In the genomic region with DNA sequence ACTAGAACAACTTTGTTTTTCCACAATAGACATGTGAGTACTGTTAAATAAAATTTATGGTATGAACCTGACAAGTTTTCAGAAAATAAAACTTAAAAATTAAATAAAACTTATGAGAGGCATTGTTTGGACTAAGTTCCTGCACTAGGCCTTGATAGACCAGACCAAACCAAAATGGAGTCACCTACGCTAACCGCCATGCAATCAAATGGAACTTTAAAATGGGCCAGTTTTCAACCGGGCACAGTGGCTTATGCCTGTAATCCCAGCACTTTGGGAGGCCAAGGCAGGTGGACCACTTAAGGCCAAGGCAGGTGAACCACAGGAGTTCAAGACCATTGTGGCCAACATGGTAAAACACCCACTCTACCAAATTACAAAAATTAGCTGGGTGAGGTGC, we compare ENCODE assay signal across 1 cellular context.
TF ChIP-seq lines count a peak whose summit lies in the region.

No MANE protein-coding gene starts in this region.

TF ChIP-seq in K562, 482 proteins besides CTCF, POLR2A, EP300 and RAD21 (continued from another document and continues in another):
- TF ChIP-seq, protein P1, sequence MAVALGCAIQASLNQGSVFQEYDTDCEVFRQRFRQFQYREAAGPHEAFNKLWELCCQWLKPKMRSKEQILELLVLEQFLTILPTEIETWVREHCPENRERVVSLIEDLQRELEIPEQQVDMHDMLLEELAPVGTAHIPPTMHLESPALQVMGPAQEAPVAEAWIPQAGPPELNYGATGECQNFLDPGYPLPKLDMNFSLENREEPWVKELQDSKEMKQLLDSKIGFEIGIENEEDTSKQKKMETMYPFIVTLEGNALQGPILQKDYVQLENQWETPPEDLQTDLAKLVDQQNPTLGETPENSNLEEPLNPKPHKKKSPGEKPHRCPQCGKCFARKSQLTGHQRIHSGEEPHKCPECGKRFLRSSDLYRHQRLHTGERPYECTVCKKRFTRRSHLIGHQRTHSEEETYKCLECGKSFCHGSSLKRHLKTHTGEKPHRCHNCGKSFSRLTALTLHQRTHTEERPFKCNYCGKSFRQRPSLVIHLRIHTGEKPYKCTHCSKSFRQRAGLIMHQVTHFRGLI (CRISPR knock-in tag; IDR thresholded peaks at IDR 0.05) = no peak
- TF ChIP-seq ASH1L (IDR thresholded peaks at IDR 0.05; ENCODE audit: borderline replicate concordance, low read depth, partially characterized antibody) (no peak), MTA3 (IDR thresholded peaks at IDR 0.05; ENCODE audit: borderline replicate concordance) (no peak), NR2C1 (IDR thresholded peaks at IDR 0.05) (no peak), NR2C1 (tag; IDR thresholded peaks at IDR 0.05) (peak; percentile 79), NCOA6 (IDR thresholded peaks at IDR 0.05) (no peak), KLF6 (CRISPR knock-in tag; IDR thresholded peaks at IDR 0.05; ENCODE audit: borderline replicate concordance) (no peak; the same call in 1 of the 2 replicates), TBP (optimal IDR thresholded peaks at IDR 0.05; ENCODE audit: low read depth, low read length) (no peak), GATAD2A (IDR thresholded peaks at IDR 0.05) (no peak), HDAC3 (IDR thresholded peaks at IDR 0.05; ENCODE audit: borderline replicate concordance, partially characterized antibody) (no peak), FOXJ2 (tag; IDR thresholded peaks at IDR 0.05) (no peak), ETV5 (CRISPR knock-in tag; IDR thresholded peaks at IDR 0.05; ENCODE audit: low read depth) (no peak), STAT5B (CRISPR knock-in tag; IDR thresholded peaks at IDR 0.05) (no peak), TCF7 (IDR thresholded peaks at IDR 0.05; ENCODE audit: borderline replicate concordance) (no peak), MCM2 (IDR thresholded peaks at IDR 0.05; ENCODE audit: low read depth) (no peak), DDX20 (tag; IDR thresholded peaks at IDR 0.05; ENCODE audit: low read depth) (no peak), YY1 (IDR thresholded peaks at IDR 0.05; ENCODE audit: borderline replicate concordance in 1 of 3, control insufficient read depth in 1 of 3, extremely low read depth in 1 of 3, insufficient read depth in 3 of 3, insufficient read length in 1 of 3, insufficient replicate concordance in 2 of 3, low read depth in 1 of 3, low read length in 2 of 3) (no peak), MEIS2 (IDR thresholded peaks at IDR 0.05; ENCODE audit: partially characterized antibody) (no peak), ZNF140 (CRISPR knock-in tag; IDR thresholded peaks at IDR 0.05) (no peak), SAFB (IDR thresholded peaks at IDR 0.05; ENCODE audit: borderline replicate concordance, low read depth, low read length) (no peak), BACH1 (tag; IDR thresholded peaks at IDR 0.05) (no peak)
- TF ChIP-seq, protein P2, sequence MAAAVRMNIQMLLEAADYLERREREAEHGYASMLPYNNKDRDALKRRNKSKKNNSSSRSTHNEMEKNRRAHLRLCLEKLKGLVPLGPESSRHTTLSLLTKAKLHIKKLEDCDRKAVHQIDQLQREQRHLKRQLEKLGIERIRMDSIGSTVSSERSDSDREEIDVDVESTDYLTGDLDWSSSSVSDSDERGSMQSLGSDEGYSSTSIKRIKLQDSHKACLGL (CRISPR knock-in tag; IDR thresholded peaks at IDR 0.05; ENCODE audit: borderline replicate concordance, poor library complexity, severe bottlenecking) = no peak
- TF ChIP-seq, protein P3, sequence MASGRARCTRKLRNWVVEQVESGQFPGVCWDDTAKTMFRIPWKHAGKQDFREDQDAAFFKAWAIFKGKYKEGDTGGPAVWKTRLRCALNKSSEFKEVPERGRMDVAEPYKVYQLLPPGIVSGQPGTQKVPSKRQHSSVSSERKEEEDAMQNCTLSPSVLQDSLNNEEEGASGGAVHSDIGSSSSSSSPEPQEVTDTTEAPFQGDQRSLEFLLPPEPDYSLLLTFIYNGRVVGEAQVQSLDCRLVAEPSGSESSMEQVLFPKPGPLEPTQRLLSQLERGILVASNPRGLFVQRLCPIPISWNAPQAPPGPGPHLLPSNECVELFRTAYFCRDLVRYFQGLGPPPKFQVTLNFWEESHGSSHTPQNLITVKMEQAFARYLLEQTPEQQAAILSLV (tag; IDR thresholded peaks at IDR 0.05) = peak; percentile 86
- TF ChIP-seq, protein P4, sequence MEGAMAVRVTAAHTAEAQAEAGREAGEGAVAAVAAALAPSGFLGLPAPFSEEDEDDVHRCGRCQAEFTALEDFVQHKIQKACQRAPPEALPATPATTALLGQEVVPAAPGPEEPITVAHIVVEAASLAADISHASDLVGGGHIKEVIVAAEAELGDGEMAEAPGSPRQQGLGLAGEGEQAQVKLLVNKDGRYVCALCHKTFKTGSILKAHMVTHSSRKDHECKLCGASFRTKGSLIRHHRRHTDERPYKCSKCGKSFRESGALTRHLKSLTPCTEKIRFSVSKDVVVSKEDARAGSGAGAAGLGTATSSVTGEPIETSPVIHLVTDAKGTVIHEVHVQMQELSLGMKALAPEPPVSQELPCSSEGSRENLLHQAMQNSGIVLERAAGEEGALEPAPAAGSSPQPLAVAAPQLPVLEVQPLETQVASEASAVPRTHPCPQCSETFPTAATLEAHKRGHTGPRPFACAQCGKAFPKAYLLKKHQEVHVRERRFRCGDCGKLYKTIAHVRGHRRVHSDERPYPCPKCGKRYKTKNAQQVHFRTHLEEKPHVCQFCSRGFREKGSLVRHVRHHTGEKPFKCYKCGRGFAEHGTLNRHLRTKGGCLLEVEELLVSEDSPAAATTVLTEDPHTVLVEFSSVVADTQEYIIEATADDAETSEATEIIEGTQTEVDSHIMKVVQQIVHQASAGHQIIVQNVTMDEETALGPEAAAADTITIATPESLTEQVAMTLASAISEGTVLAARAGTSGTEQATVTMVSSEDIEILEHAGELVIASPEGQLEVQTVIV (CRISPR knock-in tag; IDR thresholded peaks at IDR 0.05; ENCODE audit: borderline replicate concordance) = no peak
- TF ChIP-seq, protein P5, sequence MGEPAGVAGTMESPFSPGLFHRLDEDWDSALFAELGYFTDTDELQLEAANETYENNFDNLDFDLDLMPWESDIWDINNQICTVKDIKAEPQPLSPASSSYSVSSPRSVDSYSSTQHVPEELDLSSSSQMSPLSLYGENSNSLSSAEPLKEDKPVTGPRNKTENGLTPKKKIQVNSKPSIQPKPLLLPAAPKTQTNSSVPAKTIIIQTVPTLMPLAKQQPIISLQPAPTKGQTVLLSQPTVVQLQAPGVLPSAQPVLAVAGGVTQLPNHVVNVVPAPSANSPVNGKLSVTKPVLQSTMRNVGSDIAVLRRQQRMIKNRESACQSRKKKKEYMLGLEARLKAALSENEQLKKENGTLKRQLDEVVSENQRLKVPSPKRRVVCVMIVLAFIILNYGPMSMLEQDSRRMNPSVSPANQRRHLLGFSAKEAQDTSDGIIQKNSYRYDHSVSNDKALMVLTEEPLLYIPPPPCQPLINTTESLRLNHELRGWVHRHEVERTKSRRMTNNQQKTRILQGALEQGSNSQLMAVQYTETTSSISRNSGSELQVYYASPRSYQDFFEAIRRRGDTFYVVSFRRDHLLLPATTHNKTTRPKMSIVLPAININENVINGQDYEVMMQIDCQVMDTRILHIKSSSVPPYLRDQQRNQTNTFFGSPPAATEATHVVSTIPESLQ (CRISPR knock-in tag; IDR thresholded peaks at IDR 0.05) = no peak
- TF ChIP-seq, protein P6, sequence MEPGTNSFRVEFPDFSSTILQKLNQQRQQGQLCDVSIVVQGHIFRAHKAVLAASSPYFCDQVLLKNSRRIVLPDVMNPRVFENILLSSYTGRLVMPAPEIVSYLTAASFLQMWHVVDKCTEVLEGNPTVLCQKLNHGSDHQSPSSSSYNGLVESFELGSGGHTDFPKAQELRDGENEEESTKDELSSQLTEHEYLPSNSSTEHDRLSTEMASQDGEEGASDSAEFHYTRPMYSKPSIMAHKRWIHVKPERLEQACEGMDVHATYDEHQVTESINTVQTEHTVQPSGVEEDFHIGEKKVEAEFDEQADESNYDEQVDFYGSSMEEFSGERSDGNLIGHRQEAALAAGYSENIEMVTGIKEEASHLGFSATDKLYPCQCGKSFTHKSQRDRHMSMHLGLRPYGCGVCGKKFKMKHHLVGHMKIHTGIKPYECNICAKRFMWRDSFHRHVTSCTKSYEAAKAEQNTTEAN (CRISPR knock-in tag; IDR thresholded peaks at IDR 0.05) = no peak
- TF ChIP-seq, protein P7, sequence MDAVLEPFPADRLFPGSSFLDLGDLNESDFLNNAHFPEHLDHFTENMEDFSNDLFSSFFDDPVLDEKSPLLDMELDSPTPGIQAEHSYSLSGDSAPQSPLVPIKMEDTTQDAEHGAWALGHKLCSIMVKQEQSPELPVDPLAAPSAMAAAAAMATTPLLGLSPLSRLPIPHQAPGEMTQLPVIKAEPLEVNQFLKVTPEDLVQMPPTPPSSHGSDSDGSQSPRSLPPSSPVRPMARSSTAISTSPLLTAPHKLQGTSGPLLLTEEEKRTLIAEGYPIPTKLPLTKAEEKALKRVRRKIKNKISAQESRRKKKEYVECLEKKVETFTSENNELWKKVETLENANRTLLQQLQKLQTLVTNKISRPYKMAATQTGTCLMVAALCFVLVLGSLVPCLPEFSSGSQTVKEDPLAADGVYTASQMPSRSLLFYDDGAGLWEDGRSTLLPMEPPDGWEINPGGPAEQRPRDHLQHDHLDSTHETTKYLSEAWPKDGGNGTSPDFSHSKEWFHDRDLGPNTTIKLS (IDR thresholded peaks at IDR 0.05; ENCODE audit: borderline replicate concordance, low read depth) = no peak
- TF ChIP-seq, protein P8, sequence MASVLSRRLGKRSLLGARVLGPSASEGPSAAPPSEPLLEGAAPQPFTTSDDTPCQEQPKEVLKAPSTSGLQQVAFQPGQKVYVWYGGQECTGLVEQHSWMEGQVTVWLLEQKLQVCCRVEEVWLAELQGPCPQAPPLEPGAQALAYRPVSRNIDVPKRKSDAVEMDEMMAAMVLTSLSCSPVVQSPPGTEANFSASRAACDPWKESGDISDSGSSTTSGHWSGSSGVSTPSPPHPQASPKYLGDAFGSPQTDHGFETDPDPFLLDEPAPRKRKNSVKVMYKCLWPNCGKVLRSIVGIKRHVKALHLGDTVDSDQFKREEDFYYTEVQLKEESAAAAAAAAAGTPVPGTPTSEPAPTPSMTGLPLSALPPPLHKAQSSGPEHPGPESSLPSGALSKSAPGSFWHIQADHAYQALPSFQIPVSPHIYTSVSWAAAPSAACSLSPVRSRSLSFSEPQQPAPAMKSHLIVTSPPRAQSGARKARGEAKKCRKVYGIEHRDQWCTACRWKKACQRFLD (CRISPR knock-in tag; IDR thresholded peaks at IDR 0.05) = no peak
- TF ChIP-seq, protein P9, sequence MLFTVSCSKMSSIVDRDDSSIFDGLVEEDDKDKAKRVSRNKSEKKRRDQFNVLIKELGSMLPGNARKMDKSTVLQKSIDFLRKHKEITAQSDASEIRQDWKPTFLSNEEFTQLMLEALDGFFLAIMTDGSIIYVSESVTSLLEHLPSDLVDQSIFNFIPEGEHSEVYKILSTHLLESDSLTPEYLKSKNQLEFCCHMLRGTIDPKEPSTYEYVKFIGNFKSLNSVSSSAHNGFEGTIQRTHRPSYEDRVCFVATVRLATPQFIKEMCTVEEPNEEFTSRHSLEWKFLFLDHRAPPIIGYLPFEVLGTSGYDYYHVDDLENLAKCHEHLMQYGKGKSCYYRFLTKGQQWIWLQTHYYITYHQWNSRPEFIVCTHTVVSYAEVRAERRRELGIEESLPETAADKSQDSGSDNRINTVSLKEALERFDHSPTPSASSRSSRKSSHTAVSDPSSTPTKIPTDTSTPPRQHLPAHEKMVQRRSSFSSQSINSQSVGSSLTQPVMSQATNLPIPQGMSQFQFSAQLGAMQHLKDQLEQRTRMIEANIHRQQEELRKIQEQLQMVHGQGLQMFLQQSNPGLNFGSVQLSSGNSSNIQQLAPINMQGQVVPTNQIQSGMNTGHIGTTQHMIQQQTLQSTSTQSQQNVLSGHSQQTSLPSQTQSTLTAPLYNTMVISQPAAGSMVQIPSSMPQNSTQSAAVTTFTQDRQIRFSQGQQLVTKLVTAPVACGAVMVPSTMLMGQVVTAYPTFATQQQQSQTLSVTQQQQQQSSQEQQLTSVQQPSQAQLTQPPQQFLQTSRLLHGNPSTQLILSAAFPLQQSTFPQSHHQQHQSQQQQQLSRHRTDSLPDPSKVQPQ (CRISPR knock-in tag; IDR thresholded peaks at IDR 0.05; ENCODE audit: borderline replicate concordance) = no peak
- TF ChIP-seq, protein P10, sequence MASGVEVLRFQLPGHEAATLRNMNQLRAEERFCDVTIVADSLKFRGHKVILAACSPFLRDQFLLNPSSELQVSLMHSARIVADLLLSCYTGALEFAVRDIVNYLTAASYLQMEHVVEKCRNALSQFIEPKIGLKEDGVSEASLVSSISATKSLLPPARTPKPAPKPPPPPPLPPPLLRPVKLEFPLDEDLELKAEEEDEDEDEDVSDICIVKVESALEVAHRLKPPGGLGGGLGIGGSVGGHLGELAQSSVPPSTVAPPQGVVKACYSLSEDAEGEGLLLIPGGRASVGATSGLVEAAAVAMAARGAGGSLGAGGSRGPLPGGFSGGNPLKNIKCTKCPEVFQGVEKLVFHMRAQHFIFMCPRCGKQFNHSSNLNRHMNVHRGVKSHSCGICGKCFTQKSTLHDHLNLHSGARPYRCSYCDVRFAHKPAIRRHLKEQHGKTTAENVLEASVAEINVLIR (CRISPR knock-in tag; IDR thresholded peaks at IDR 0.05) = no peak
